In the genomic region with DNA sequence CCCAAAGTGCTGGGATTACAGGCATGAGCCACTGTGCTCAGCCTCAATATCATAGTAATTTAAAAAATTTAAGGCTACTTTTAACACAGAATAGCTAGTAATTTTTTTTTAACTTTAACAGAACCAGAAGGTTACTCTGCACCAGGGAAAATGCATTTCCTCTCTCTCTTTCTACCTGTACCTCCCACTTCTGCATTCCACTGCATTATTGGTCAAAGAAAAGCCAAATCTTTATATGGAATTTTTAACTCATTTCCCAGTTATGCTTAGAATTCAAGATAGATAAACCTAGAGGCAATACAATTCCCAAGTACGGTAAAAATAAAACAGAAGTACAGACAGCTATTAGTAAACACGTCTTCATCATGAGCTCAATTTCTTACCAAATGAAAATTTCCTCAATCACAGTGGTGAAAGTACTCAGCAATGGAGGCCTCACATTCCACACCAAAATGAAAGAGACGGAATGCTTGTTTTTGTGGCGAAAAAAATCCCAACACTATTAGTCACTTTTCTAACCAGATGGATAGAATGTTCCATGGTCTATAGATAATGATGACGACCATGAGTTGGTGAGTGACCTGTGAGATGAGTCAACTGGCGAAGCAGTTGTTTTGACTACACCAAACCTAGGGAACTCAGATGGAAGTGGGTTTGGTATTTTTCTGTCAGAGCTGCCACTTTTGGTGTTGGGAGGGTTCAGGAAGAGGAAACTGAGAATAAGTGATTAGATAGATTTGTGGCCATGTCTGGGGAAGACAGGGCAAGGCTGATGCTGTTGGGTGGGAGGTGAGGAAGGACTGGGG, we compare ENCODE assay signal across 10 cellular contexts.
DNase-seq lines count a peak whose midpoint lies in the region; ATAC-seq and TF ChIP-seq lines count a peak whose summit lies in the region.
"Had no signal": no experiment of that assay in that cellular context is flagged by ENCODE, and none has a peak within 500 bp of the region (broad histone marks: within the 10 kb centered on the region; RNA-seq: fewer than 3 reads in every experiment).

No MANE protein-coding gene starts in this region.

- intact Hi-C loops in adrenal gland (cut with DNase I) = no loop called here

- no peaks in the 10 kb centered on the region for H3K36me3 ChIP-seq in MG63
- H3K36me3 ChIP-seq in adrenal gland (replicated peaks in 1 of 2) = no peaks in the 10 kb centered on the region

- in situ Hi-C loops in Caki2 (cut with HindIII; ENCODE audit: low pct_unique_long_range_greater_than_20kb, low sequenced_read_pairs) = no loop called here

- no peak for TF ChIP-seq CTCF in cardiac fibroblast (IDR thresholded peaks at IDR 0.05; ENCODE audit: low read depth, low read length)
- no peak for TF ChIP-seq CTCF in adrenal gland (IDR thresholded peaks at IDR 0.05)

- DNase-seq in Caki2 (ENCODE audit: low read depth) (peak; percentile 91), MG63 (peak; percentile 77), cardiac fibroblast (ENCODE audit: low read depth in 2 of 2) (peak; percentile 96 to 99), myocyte (ENCODE audit: low read depth) (peak; percentile 82), NCI-H128 (lab: John Stamatoyannopoulos, UW; ENCODE audit: unreplicated experiment) (no peak), UCSD-AML1 (lab: John Stamatoyannopoulos, UW; ENCODE audit: unreplicated experiment) (no peak), adrenal gland (no peak)
- DNase-seq: KG1, SIG-M5 had no signal

- no peak overlapping the region for H3K27ac ChIP-seq in adrenal gland

- no peaks in the 10 kb centered on the region for H3K27me3 ChIP-seq in MG63
- H3K27me3 ChIP-seq in adrenal gland = no peaks in the 10 kb centered on the region

- WGBS in adrenal gland, 4 donors = 83 to 91% (median 88%) methylated on average over 6 of the region's 6 CpGs

- no peak for TF ChIP-seq POLR2A in adrenal gland (IDR thresholded peaks at IDR 0.05)

- ATAC-seq in GM18498 (IDR thresholded peaks at IDR 0.05; ENCODE audit: unreplicated experiment) = no peak

- H3K4me3 ChIP-seq in MG63 (no peak overlapping the region), cardiac fibroblast (replicated peaks in 1 of 2; ENCODE audit: low read depth in 2 of 2, low read length in 2 of 2) (no peak overlapping the region), adrenal gland (no peak overlapping the region)

- no peaks in the 10 kb centered on the region for H3K4me1 ChIP-seq in adrenal gland (replicated peaks in 1 of 2)

- no peaks in the 10 kb centered on the region for H3K9me3 ChIP-seq in MG63
- H3K9me3 ChIP-seq in adrenal gland (replicated peaks in 1 of 3) = no peaks in the 10 kb centered on the region

Comparison
In these comparisons a context has a peak if more than half of its experiments do, and no peak if none do; other contexts are left out.
1. DNase-seq: peak in Caki2 (single experiment), MG63 (single experiment), cardiac fibroblast (2 of 2) and myocyte (single experiment); none in NCI-H128 (single experiment), UCSD-AML1 (single experiment) and adrenal gland (0 of 7).